In the genomic region with DNA sequence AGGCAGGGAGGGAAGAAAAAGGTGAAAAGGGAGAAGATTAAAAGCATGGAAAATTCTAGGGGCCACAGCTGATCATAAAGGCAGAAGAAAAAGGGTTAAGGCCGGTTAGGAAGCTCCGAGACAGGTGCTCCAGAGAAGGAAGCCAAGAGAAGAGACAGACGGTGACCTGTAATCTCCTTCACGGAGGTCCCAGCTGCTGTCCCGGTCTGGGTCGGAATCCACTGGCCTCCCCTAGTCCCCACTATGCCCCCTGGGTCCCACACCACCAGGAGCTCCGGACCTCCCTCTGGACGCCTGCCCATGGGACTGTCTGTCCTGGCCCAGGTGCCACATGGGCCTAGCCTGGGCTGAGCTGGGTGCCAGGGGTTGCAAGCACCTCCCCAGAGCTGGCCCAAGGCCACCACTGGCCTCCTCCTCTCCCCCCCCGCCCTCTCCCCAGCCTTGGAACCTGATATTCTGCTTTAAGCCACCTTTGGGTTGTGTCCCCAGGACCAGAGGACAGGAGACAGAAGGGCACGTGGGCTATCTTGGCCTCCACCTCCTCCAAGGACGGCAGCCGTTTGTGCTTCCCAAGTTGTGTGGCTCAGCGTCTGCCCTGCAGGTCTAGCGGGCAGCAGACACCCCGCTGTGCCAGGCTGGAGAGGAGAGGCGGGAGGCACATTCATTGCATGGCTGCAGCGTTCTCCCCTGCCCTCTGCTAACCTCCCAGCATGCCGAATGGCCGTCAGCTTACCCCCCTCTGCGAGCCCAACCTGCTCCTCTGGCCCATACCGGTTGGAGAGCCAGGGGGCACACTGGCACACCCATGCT, we compare ENCODE assay signal across 18 cellular contexts.
DNase-seq lines count a peak whose midpoint lies in the region; ATAC-seq, FAIRE-seq and TF ChIP-seq lines count a peak whose summit lies in the region.
"Had no signal": no experiment of that assay in that cellular context is flagged by ENCODE, and none has a peak within 500 bp of the region (broad histone marks: within the 10 kb centered on the region; RNA-seq: fewer than 3 reads in every experiment).

No MANE protein-coding gene starts in this region.

- CTCF ChIA-PET in H1 (lab: Charles Lee; ENCODE audit: partially characterized antibody) = interaction anchor here (0.5 to 5.3 kb wide), 13 partner anchors 9 to 216 kb away, joined by 3 to 21 read pairs (median 6); no protein-coding TSS in a partner anchor

- H3K9me3 ChIP-seq in H1 (ENCODE audit: insufficient read depth in 2 of 2, low read depth in 1 of 2, low read length in 1 of 2) (no peaks in the 10 kb centered on the region), psoas muscle (no peaks in the 10 kb centered on the region)
- H3K9me3 ChIP-seq: BLaER1 treated with 17β-estradiol and CSF1 and Interleukin-3, amounts not matched to agents 10 nM and 100 nM; HAP-1 had no signal

- no peak overlapping the region for H4K5ac ChIP-seq in H1 (ENCODE audit: insufficient read length, low read depth, low read length)

- peaks cover 0 to 2% of the 10 kb centered on the region in 2 experiments; a peak in 1 of 4 replicates for H3K79me2 ChIP-seq in H1 (ENCODE audit: control insufficient read depth in 1 of 2, insufficient read depth in 2 of 2, low read length in 2 of 2)

- no peak overlapping the region for H3K4ac ChIP-seq in H1 (replicated peaks; ENCODE audit: insufficient read length, low read depth, low read length)

- H4K20me1 ChIP-seq in H1 (replicated peaks in 1 of 2; ENCODE audit: control insufficient read depth in 1 of 2, insufficient read depth in 2 of 2, low read length in 2 of 2) = peaks cover 0 to 9% of the 10 kb centered on the region in 2 experiments

- FAIRE-seq in H1 (lab: Jason Lieb, UNC) = no peak
- FAIRE-seq: A204.1 had no signal

- H2BK5ac ChIP-seq in H1 (ENCODE audit: low read depth, low read length) = no peak overlapping the region; the same call in 1 of the 2 replicates

- H3K14ac ChIP-seq in H1 (ENCODE audit: insufficient read length) = no peak overlapping the region

- TF ChIP-seq CTCF in H1 (IDR thresholded peaks at IDR 0.05; ENCODE audit: control extremely low read depth in 1 of 3, insufficient read depth in 1 of 3, low read depth in 1 of 3, low read length in 3 of 3) (no peak), psoas muscle (IDR thresholded peaks at IDR 0.05) (no peak)

- H4K8ac ChIP-seq in H1 (ENCODE audit: extremely low read depth, insufficient read depth, low read length) = no peak overlapping the region; the same call in 1 of the 2 replicates

- no peak for TF ChIP-seq EP300 in H1 (IDR thresholded peaks at IDR 0.05; ENCODE audit: borderline replicate concordance in 1 of 2, low read depth in 2 of 2, low read length in 2 of 2)

- H2BK120ac ChIP-seq in H1 (replicated peaks; ENCODE audit: low read depth, low read length) = no peak overlapping the region

- H4K91ac ChIP-seq in H1 (replicated peaks; ENCODE audit: insufficient read length, low read length) = no peak overlapping the region

- no peak overlapping the region for H3K56ac ChIP-seq in H1 (replicated peaks; ENCODE audit: insufficient read length, low read depth, low read length)

- intact Hi-C loops in psoas muscle (cut with DNase I) = no loop called here

- no peak overlapping the region for H3K18ac ChIP-seq in H1 (ENCODE audit: extremely low read depth, low read length)

- peak in 3 of 4 donors; percentile 31 to 70 (median 58) for ATAC-seq in psoas muscle

- TF ChIP-seq POLR2A in H1 (IDR thresholded peaks at IDR 0.05; ENCODE audit: control extremely low read depth in 1 of 2, low read depth in 2 of 2, low read length in 2 of 2) = no peak

- no peak for TF ChIP-seq RAD21 in H1 (IDR thresholded peaks at IDR 0.05 in 1 of 2, conservative IDR thresholded peaks at IDR 0.05 in 1 of 2; ENCODE audit: low read depth in 2 of 2, low read length in 2 of 2)

- peak overlapping the region; percentile 50; the same call in 1 of the 2 replicates for H2BK12ac ChIP-seq in H1 (ENCODE audit: low read depth, low read length)

- H3K23ac ChIP-seq in H1 (ENCODE audit: insufficient read length) = no peak overlapping the region

- H3K9ac ChIP-seq in H1 (replicated peaks in 1 of 4; ENCODE audit: extremely low read depth in 1 of 4, low read depth in 3 of 4, low read length in 3 of 4) = no peak overlapping the region
- H3K9ac ChIP-seq: BLaER1 treated with 17β-estradiol and CSF1 and Interleukin-3, amounts not matched to agents 10 nM and 100 nM had no signal

- no peak overlapping the region for H2BK20ac ChIP-seq in H1 (ENCODE audit: low read length)

- H3K27me3 ChIP-seq in H1 (replicated peaks in 1 of 4; ENCODE audit: control insufficient read depth in 3 of 4, extremely low read depth in 1 of 4, insufficient read depth in 3 of 4, low read length in 3 of 4) = peaks cover 0 to 4% (median 0%) of the 10 kb centered on the region in 4 experiments; a peak in 3 of 7 replicates
- H3K27me3 ChIP-seq in psoas muscle (ENCODE audit: insufficient read depth in 3 of 3, low read length in 2 of 3) = peaks cover 0 to 28% (median 5%) of the 10 kb centered on the region in 3 donors

- no peaks in the 10 kb centered on the region; a peak in 1 of 8 replicates for H3K36me3 ChIP-seq in H1 (ENCODE audit: control insufficient read depth in 2 of 4, insufficient read depth in 4 of 4, low read length in 3 of 4)
- H3K36me3 ChIP-seq in psoas muscle (ENCODE audit: insufficient read depth in 1 of 2, low read depth in 1 of 2) = no peaks in the 10 kb centered on the region
- H3K36me3 ChIP-seq: BLaER1 treated with 17β-estradiol and CSF1 and Interleukin-3, amounts not matched to agents 10 nM and 100 nM; HAP-1 had no signal

- H3K4me3 ChIP-seq in H1 (ENCODE audit: extremely low read depth in 1 of 4, insufficient read depth in 2 of 4, low read depth in 3 of 4, low read length in 4 of 4) = no peak overlapping the region
- H3K4me3 ChIP-seq in psoas muscle = no peak overlapping the region
- H3K4me3 ChIP-seq: BLaER1 treated with 17β-estradiol and CSF1 and Interleukin-3, amounts not matched to agents 10 nM and 100 nM; HAP-1 had no signal

- H2AFZ ChIP-seq in H1 (ENCODE audit: low read length) = no peak overlapping the region

- H3K27ac ChIP-seq in H1 (ENCODE audit: low read depth, low read length) (no peak overlapping the region), psoas muscle (no peak overlapping the region)
- H3K27ac ChIP-seq: BLaER1 treated with 17β-estradiol and CSF1 and Interleukin-3, amounts not matched to agents 10 nM and 100 nM had no signal

- WGBS in H1 (ENCODE audit: extremely low coverage in 1 of 2, insufficient coverage in 1 of 2, insufficient read length in 1 of 2, insufficient replicate concordance in 2 of 2, low coverage in 1 of 2, low lambda C conversion rate in 2 of 2, missing lambda C conversion rate in 1 of 2), 2 experiments = 78% methylated on average over 20 of the region's 21 CpGs; no CpG with 5 or more reads in 1 of the 2 experiments
- 21 to 31% (median 26%) methylated on average over 17 to 21 of the region's 21 CpGs for WGBS in psoas muscle, 3 donors

- peaks cover 11% of the 10 kb centered on the region for H3K79me1 ChIP-seq in H1 (ENCODE audit: low read depth, low read length)

- no peak overlapping the region for H2AK5ac ChIP-seq in H1 (ENCODE audit: low read depth, low read length)

- no peak overlapping the region for H3K4me2 ChIP-seq in H1 (ENCODE audit: insufficient read depth in 1 of 2, low read depth in 2 of 2, low read length in 2 of 2)

- peak; percentile 50 for DNase-seq in NCI-H82 (lab: John Stamatoyannopoulos, UW)
- DNase-seq in NCI-H82 treated with DMSO at 0.1 percent for 48 hours (lab: John Stamatoyannopoulos, UW; ENCODE audit: unreplicated experiment) = no peak
- DNase-seq in NCI-H2196 treated with DMSO at 0.1 percent for 48 hours (lab: John Stamatoyannopoulos, UW; ENCODE audit: unreplicated experiment) = peak; percentile 29
- no peak for DNase-seq in H1 (ENCODE audit: low read depth in 1 of 2, low spot score in 2 of 2)
- DNase-seq in psoas muscle = no peak
- no peak for DNase-seq in T-helper 9 cell
- DNase-seq in OCI-M2 (lab: John Stamatoyannopoulos, UW; ENCODE audit: unreplicated experiment) = no peak
- no peak for DNase-seq in H4 (ENCODE audit: low spot score)
- DNase-seq: Kasumi-1, MM.1S, NCI-H1092 treated with DMSO at 0.1 percent for 48 hours, NCI-H187, NCI-H446, NCI-H748 treated with DMSO at 0.1 percent for 48 hours, SHP77 treated with DMSO at 0.1 percent for 48 hours had no signal

- H2BK15ac ChIP-seq in H1 (ENCODE audit: low read length) = no peak overlapping the region

- POLR2A ChIA-PET in H1 (lab: Charles Lee; ENCODE audit: partially characterized antibody) = interaction anchor here (0.7 to 1.1 kb wide), 3 partner anchors 9 to 211 kb away, joined by 3 read pairs; no protein-coding TSS in a partner anchor

- peaks cover 5% of the 10 kb centered on the region; the same call in 1 of the 2 replicates for H3K23me2 ChIP-seq in H1 (ENCODE audit: low read depth, low read length)

- H3K4me1 ChIP-seq in H1 (replicated peaks in 1 of 4; ENCODE audit: control insufficient read depth in 3 of 4, insufficient read depth in 4 of 4, low read length in 3 of 4) = peaks cover 0 to 3% (median under 1%) of the 10 kb centered on the region in 4 experiments; a peak in 3 of 7 replicates
- H3K4me1 ChIP-seq in psoas muscle = peaks cover 12% of the 10 kb centered on the region
- H3K4me1 ChIP-seq: HAP-1 had no signal

TF ChIP-seq in H1, 55 proteins besides CTCF, POLR2A, EP300 and RAD21:
- TF ChIP-seq CBX8 (IDR thresholded peaks at IDR 0.05; ENCODE audit: borderline replicate concordance, low read depth, low read length) (no peak), YY1 (IDR thresholded peaks at IDR 0.05; ENCODE audit: low read depth, low read length) (no peak), CHD1 (IDR thresholded peaks at IDR 0.05; ENCODE audit: low read depth, low read length) (no peak), CBX5 (IDR thresholded peaks at IDR 0.05; ENCODE audit: low read depth, low read length) (no peak), EGR1 (IDR thresholded peaks at IDR 0.05; ENCODE audit: borderline replicate concordance, low read depth, low read length) (no peak), FOSL1 (IDR thresholded peaks at IDR 0.05; ENCODE audit: insufficient read depth, low read depth, low read length) (no peak), SIX5 (IDR thresholded peaks at IDR 0.05; ENCODE audit: low read depth, low read length) (no peak)
- TF ChIP-seq, protein P1, sequence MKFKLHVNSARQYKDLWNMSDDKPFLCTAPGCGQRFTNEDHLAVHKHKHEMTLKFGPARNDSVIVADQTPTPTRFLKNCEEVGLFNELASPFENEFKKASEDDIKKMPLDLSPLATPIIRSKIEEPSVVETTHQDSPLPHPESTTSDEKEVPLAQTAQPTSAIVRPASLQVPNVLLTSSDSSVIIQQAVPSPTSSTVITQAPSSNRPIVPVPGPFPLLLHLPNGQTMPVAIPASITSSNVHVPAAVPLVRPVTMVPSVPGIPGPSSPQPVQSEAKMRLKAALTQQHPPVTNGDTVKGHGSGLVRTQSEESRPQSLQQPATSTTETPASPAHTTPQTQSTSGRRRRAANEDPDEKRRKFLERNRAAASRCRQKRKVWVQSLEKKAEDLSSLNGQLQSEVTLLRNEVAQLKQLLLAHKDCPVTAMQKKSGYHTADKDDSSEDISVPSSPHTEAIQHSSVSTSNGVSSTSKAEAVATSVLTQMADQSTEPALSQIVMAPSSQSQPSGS (IDR thresholded peaks at IDR 0.05; ENCODE audit: low read length) = no peak

Comparison
In these comparisons a context has a peak if more than half of its experiments do, and no peak if none do; other contexts are left out.
1. DNase-seq: peak in NCI-H82 (single experiment) and NCI-H2196 treated with DMSO at 0.1 percent for 48 hours (single experiment); none in NCI-H82 treated with DMSO at 0.1 percent for 48 hours (single experiment), H1 (0 of 2), psoas muscle (0 of 2), T-helper 9 cell (single experiment), OCI-M2 (single experiment) and H4 (single experiment).